26 cellular contexts compared by ENCODE assay signal in the genomic region with DNA sequence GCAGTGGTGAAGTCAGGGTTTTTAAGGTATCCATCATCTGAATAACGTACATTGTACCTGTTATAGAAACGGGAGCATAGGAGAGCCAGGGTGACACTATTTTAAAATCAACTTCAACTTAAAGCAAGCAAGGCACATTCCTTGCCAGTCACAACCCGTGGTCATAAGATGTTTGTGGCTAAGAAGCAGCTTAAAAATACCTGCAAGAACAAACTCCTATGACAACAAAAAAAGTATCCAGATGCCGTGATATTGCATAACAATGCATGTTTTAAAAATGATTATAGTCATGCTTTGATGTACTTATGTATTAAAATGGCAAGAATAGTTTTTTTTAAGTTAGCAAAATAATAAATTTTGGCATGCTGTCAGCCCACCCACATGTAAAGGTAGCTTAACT. TPM values are rescaled to one million over a fixed set of nuclear protein-coding genes. Genes with fewer than 3 reads are reported as not detected.
DNase-seq lines count a peak whose midpoint lies in the region; ATAC-seq, FAIRE-seq and TF ChIP-seq lines count a peak whose summit lies in the region.
"Had no signal": no experiment of that assay in that cellular context is flagged by ENCODE, and none has a peak within 500 bp of the region (broad histone marks: within the 10 kb centered on the region; RNA-seq: fewer than 3 reads in every experiment).

No MANE protein-coding gene starts in this region.

- no peak overlapping the region for H3K4me3 ChIP-seq in keratinocyte (ENCODE audit: control insufficient read depth in 2 of 3, extremely low read depth in 1 of 3, insufficient read depth in 2 of 3, low read depth in 1 of 3, low read length in 3 of 3)
- H3K4me3 ChIP-seq: A549; BLaER1 treated with 17β-estradiol and CSF1 and Interleukin-3, amounts not matched to agents 10 nM and 100 nM; GM12878; HAP-1 had no signal

- ATAC-seq in GM18909 (IDR thresholded peaks at IDR 0.05; ENCODE audit: poor library complexity, unreplicated experiment) = no peak
- ATAC-seq: A549, GM12878 had no signal

- no peaks in the 10 kb centered on the region for H4K20me1 ChIP-seq in keratinocyte (ENCODE audit: control insufficient read depth, extremely low read depth, insufficient read depth, low read length)
- H4K20me1 ChIP-seq: BLaER1 treated with 17β-estradiol and CSF1 and Interleukin-3, amounts not matched to agents 10 nM and 100 nM had no signal

- no peak overlapping the region for H3K27ac ChIP-seq in keratinocyte (ENCODE audit: control insufficient read depth, insufficient read depth, low read length)
- H3K27ac ChIP-seq: A549; BLaER1 treated with 17β-estradiol and CSF1 and Interleukin-3, amounts not matched to agents 10 nM and 100 nM had no signal

- no peak overlapping the region for H3K4me2 ChIP-seq in keratinocyte (ENCODE audit: control insufficient read depth, extremely low read depth, insufficient read depth, low read depth, low read length)
- H3K4me2 ChIP-seq: A549; BLaER1 treated with 17β-estradiol and CSF1 and Interleukin-3, amounts not matched to agents 10 nM and 100 nM had no signal

- H2AFZ ChIP-seq in keratinocyte (ENCODE audit: control insufficient read depth, low read length) = no peak overlapping the region

- dilution Hi-C loops in keratinocyte (cut with MboI; ENCODE audit: extremely low pct_ligation_motif_present, low sequenced_read_pairs) = no loop called here

- no peaks in the 10 kb centered on the region for H3K9me3 ChIP-seq in keratinocyte (ENCODE audit: control insufficient read depth, low read depth, low read length)
- H3K9me3 ChIP-seq: A549, HAP-1 had no signal

- peak; percentile 14 for DNase-seq in amniotic epithelial cell (ENCODE audit: low read depth)
- DNase-seq in astrocyte of the hippocampus (ENCODE audit: low read depth, low spot score) = peak; percentile 20
- no peak for DNase-seq in keratinocyte (ENCODE audit: low read depth, low spot score)
- DNase-seq in NK-92 (lab: John Stamatoyannopoulos, UW; ENCODE audit: unreplicated experiment) = no peak
- no peak for DNase-seq in COLO829 (ENCODE audit: low spot score)
- DNase-seq: 8988T; ACHN; AML-193; BE2C; Calu3; CD4-positive, alpha-beta T cell; CD8-positive, alpha-beta memory T cell; COR-L47; DMS153; DMS79; EL; GDM1; GOT3; HFFc6 had no signal

- peak; percentile 13 for FAIRE-seq in keratinocyte (lab: Jason Lieb, UNC)
- FAIRE-seq: A549, GM12878, H54 had no signal

- no peaks in the 10 kb centered on the region for H3K79me2 ChIP-seq in keratinocyte (ENCODE audit: control insufficient read depth, insufficient read depth, low read length)

- no peak for TF ChIP-seq CTCF in keratinocyte (optimal IDR thresholded peaks at IDR 0.05 in 1 of 3, IDR thresholded peaks at IDR 0.05 in 1 of 3, conservative IDR thresholded peaks at IDR 0.05 in 1 of 3; ENCODE audit: extremely low read depth in 1 of 3, insufficient read depth in 2 of 3, low read length in 3 of 3)

- no peaks in the 10 kb centered on the region for H3K36me3 ChIP-seq in keratinocyte (ENCODE audit: control insufficient read depth in 2 of 2, extremely low read depth in 1 of 2, insufficient read depth in 2 of 2, low read length in 2 of 2)
- H3K36me3 ChIP-seq: BE2C; BLaER1 treated with 17β-estradiol and CSF1 and Interleukin-3, amounts not matched to agents 10 nM and 100 nM; HAP-1 had no signal

- H3K9me1 ChIP-seq in keratinocyte (ENCODE audit: control insufficient read depth, extremely low read depth, insufficient read depth, low read length) = no peaks in the 10 kb centered on the region

- H3K9ac ChIP-seq in keratinocyte (ENCODE audit: control insufficient read depth, extremely low read depth, insufficient read depth, low read length) = no peak overlapping the region
- H3K9ac ChIP-seq: BLaER1 treated with 17β-estradiol and CSF1 and Interleukin-3, amounts not matched to agents 10 nM and 100 nM had no signal

- H3K4me1 ChIP-seq in keratinocyte (ENCODE audit: control insufficient read depth, extremely low read depth, insufficient read depth, low read length) = no peaks in the 10 kb centered on the region
- H3K4me1 ChIP-seq: A549 had no signal

- no peaks in the 10 kb centered on the region for H3K27me3 ChIP-seq in keratinocyte (ENCODE audit: control insufficient read depth, extremely low read depth, insufficient read depth, low read length)
- H3K27me3 ChIP-seq: BE2C; BLaER1 treated with 17β-estradiol and CSF1 and Interleukin-3, amounts not matched to agents 10 nM and 100 nM had no signal

RNA-seq across cellular contexts. Expression of gene SYNPO2, which starts 16.5 kb away (rescaled TPM):
- polyA plus RNA-seq in keratinocyte = 0.19 to 0.77 TPM (median 0.34 TPM) in 3 replicates
- polyA plus RNA-seq in keratinocyte (2011; ENCODE audit: low read depth) = 1.9 TPM
- 0.34 and 0.39 TPM in 2 replicates for polyA plus RNA-seq in keratinocyte (2011; cell fraction: cytosol; rRNA removed)
- polyA plus RNA-seq in keratinocyte (2011; cell fraction: nucleus; rRNA removed) = 0.85 and 1.1 TPM in 2 replicates
- polyA plus RNA-seq in keratinocyte (2012; ENCODE audit: low replicate concordance) = 0.21 and 1.2 TPM in 2 replicates
- 0.30 to 2.9 TPM (median 0.70 TPM) in 3 replicates for polyA minus RNA-seq in keratinocyte
- 0.38 TPM for polyA minus RNA-seq in keratinocyte (2011; cell fraction: cytosol; rRNA and poly(A)+ RNA removed)
- polyA minus RNA-seq in keratinocyte (2011; cell fraction: nucleus; rRNA and poly(A)+ RNA removed) = 0.63 and 2.4 TPM in 2 replicates
- polyA plus RNA-seq: CD14-positive monocyte had no signal

RNA-seq across cellular contexts. Expression of gene SEC24D, which starts 36.3 kb away (rescaled TPM):
- polyA plus RNA-seq in keratinocyte = 17.7 to 27.9 TPM (median 24.9 TPM) in 3 replicates
- 5.2 TPM for polyA plus RNA-seq in keratinocyte (2011; ENCODE audit: low read depth)
- 13.4 and 26.7 TPM in 2 replicates for polyA plus RNA-seq in keratinocyte (2011; cell fraction: cytosol; rRNA removed)
- polyA plus RNA-seq in keratinocyte (2011; cell fraction: nucleus; rRNA removed) = 43.2 TPM in 2 replicates
- 9.8 and 25.3 TPM in 2 replicates for polyA plus RNA-seq in keratinocyte (2012; ENCODE audit: low replicate concordance)
- 16.0 to 54.7 TPM (median 40.7 TPM) in 3 replicates for polyA minus RNA-seq in keratinocyte
- polyA minus RNA-seq in keratinocyte (2011; cell fraction: cytosol; rRNA and poly(A)+ RNA removed) = 15.7 TPM
- polyA minus RNA-seq in keratinocyte (2011; cell fraction: nucleus; rRNA and poly(A)+ RNA removed) = 29.1 and 64.8 TPM in 2 replicates

Comparison
In these comparisons a context has a peak if more than half of its experiments do, and no peak if none do; other contexts are left out.
1. DNase-seq: peak in amniotic epithelial cell (single experiment) and astrocyte of the hippocampus (single experiment); none in keratinocyte (single experiment), NK-92 (single experiment) and COLO829 (single experiment).